2 cellular contexts compared by ENCODE assay signal in the genomic region with DNA sequence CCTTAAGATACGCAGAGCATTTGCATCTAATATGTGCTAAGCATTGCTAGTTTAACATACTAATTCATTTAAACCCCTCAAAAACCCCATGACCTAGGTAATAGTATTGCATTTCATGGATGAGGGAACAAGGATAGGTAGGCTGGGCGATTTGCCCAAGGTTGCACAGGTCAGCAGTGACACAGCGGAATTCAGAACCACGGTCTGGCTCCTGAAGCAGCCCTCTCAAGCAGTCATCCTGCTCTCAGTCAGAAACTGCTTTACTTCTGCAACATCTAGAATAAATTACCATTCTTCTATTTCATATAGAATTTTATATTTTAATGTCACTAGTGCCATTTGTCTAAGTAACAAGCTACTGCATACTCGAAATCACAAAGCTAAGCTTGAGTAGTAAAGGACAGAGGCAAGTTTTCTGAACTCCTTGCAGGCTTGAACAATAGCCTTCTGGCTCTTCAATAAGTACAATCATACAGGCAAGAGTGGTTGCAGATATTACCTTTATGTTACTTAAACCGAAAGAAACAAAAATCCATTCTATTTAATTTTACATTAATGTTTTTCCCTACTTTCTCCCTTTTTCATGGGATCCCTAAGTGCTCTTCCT.
TF ChIP-seq lines count a peak whose summit lies in the region.

No MANE protein-coding gene starts in this region.

TF ChIP-seq in GM23338, 12 proteins besides CTCF, POLR2A, EP300 and RAD21:
- TF ChIP-seq CREB1 (CRISPR knock-in tag; IDR thresholded peaks at IDR 0.05; ENCODE audit: low read depth) (no peak), NANOG (IDR thresholded peaks at IDR 0.05; ENCODE audit: borderline replicate concordance) (no peak), JUNB (IDR thresholded peaks at IDR 0.05; ENCODE audit: unreplicated experiment) (no peak), ZNF114 (CRISPR knock-in tag; IDR thresholded peaks at IDR 0.05) (no peak)
- TF ChIP-seq, protein P1, sequence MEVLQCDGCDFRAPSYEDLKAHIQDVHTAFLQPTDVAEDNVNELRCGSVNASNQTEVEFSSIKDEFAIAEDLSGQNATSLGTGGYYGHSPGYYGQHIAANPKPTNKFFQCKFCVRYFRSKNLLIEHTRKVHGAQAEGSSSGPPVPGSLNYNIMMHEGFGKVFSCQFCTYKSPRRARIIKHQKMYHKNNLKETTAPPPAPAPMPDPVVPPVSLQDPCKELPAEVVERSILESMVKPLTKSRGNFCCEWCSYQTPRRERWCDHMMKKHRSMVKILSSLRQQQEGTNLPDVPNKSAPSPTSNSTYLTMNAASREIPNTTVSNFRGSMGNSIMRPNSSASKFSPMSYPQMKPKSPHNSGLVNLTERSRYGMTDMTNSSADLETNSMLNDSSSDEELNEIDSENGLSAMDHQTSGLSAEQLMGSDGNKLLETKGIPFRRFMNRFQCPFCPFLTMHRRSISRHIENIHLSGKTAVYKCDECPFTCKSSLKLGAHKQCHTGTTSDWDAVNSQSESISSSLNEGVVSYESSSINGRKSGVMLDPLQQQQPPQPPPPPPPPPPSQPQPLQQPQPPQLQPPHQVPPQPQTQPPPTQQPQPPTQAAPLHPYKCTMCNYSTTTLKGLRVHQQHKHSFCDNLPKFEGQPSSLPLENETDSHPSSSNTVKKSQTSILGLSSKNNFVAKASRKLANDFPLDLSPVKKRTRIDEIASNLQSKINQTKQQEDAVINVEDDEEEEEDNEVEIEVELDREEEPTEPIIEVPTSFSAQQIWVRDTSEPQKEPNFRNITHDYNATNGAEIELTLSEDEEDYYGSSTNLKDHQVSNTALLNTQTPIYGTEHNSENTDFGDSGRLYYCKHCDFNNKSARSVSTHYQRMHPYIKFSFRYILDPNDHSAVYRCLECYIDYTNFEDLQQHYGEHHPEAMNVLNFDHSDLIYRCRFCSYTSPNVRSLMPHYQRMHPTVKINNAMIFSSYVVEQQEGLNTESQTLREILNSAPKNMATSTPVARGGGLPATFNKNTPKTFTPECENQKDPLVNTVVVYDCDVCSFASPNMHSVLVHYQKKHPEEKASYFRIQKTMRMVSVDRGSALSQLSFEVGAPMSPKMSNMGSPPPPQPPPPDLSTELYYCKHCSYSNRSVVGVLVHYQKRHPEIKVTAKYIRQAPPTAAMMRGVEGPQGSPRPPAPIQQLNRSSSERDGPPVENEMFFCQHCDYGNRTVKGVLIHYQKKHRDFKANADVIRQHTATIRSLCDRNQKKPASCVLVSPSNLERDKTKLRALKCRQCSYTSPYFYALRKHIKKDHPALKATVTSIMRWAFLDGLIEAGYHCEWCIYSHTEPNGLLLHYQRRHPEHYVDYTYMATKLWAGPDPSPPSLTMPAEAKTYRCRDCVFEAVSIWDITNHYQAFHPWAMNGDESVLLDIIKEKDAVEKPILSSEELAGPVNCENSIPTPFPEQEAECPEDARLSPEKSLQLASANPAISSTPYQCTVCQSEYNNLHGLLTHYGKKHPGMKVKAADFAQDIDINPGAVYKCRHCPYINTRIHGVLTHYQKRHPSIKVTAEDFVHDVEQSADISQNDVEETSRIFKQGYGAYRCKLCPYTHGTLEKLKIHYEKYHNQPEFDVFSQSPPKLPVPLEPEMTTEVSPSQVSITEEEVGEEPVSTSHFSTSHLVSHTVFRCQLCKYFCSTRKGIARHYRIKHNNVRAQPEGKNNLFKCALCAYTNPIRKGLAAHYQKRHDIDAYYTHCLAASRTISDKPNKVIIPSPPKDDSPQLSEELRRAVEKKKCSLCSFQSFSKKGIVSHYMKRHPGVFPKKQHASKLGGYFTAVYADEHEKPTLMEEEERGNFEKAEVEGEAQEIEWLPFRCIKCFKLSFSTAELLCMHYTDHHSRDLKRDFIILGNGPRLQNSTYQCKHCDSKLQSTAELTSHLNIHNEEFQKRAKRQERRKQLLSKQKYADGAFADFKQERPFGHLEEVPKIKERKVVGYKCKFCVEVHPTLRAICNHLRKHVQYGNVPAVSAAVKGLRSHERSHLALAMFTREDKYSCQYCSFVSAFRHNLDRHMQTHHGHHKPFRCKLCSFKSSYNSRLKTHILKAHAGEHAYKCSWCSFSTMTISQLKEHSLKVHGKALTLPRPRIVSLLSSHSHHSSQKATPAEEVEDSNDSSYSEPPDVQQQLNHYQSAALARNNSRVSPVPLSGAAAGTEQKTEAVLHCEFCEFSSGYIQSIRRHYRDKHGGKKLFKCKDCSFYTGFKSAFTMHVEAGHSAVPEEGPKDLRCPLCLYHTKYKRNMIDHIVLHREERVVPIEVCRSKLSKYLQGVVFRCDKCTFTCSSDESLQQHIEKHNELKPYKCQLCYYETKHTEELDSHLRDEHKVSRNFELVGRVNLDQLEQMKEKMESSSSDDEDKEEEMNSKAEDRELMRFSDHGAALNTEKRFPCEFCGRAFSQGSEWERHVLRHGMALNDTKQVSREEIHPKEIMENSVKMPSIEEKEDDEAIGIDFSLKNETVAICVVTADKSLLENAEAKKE (CRISPR knock-in tag; IDR thresholded peaks at IDR 0.05): no peak

TF ChIP-seq in HepG2, 621 proteins besides CTCF, POLR2A, EP300 and RAD21:
- TF ChIP-seq NR2F1 (CRISPR knock-in tag; IDR thresholded peaks at IDR 0.05): peak in 1 of 2 experiments; percentile 52; a peak in 1 of 4 replicates
- TF ChIP-seq MAFK (conservative IDR thresholded peaks at IDR 0.05 in 1 of 2, IDR thresholded peaks at IDR 0.05 in 1 of 2; ENCODE audit: low read length in 2 of 2): peak; percentile 26 to 46; a peak in 3 of 4 replicates
- TF ChIP-seq FOSL2 (CRISPR knock-in tag; IDR thresholded peaks at IDR 0.05): 0 out of 2 replicates have a peak, but pooled peaks have one; percentile 19
- TF ChIP-seq, protein P2, sequence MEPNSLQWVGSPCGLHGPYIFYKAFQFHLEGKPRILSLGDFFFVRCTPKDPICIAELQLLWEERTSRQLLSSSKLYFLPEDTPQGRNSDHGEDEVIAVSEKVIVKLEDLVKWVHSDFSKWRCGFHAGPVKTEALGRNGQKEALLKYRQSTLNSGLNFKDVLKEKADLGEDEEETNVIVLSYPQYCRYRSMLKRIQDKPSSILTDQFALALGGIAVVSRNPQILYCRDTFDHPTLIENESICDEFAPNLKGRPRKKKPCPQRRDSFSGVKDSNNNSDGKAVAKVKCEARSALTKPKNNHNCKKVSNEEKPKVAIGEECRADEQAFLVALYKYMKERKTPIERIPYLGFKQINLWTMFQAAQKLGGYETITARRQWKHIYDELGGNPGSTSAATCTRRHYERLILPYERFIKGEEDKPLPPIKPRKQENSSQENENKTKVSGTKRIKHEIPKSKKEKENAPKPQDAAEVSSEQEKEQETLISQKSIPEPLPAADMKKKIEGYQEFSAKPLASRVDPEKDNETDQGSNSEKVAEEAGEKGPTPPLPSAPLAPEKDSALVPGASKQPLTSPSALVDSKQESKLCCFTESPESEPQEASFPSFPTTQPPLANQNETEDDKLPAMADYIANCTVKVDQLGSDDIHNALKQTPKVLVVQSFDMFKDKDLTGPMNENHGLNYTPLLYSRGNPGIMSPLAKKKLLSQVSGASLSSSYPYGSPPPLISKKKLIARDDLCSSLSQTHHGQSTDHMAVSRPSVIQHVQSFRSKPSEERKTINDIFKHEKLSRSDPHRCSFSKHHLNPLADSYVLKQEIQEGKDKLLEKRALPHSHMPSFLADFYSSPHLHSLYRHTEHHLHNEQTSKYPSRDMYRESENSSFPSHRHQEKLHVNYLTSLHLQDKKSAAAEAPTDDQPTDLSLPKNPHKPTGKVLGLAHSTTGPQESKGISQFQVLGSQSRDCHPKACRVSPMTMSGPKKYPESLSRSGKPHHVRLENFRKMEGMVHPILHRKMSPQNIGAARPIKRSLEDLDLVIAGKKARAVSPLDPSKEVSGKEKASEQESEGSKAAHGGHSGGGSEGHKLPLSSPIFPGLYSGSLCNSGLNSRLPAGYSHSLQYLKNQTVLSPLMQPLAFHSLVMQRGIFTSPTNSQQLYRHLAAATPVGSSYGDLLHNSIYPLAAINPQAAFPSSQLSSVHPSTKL (CRISPR knock-in tag; IDR thresholded peaks at IDR 0.05): peak; percentile 32; the same call in 1 of the 2 replicates
- peak; percentile 40 for TF ChIP-seq CEBPG (CRISPR knock-in tag; IDR thresholded peaks at IDR 0.05)
- no peak for TF ChIP-seq ARNT2 (CRISPR knock-in tag; IDR thresholded peaks at IDR 0.05; ENCODE audit: low read depth)
- TF ChIP-seq ZFYVE20 (CRISPR knock-in tag; IDR thresholded peaks at IDR 0.05; ENCODE audit: borderline replicate concordance, low read depth): no peak
- peak; percentile 57 for TF ChIP-seq MAFF (IDR thresholded peaks at IDR 0.05; ENCODE audit: low read depth, low read length)
- 0 out of 2 replicates have a peak, but pooled peaks have one; percentile 32 for TF ChIP-seq SAP130 (CRISPR knock-in tag; IDR thresholded peaks at IDR 0.05; ENCODE audit: low read depth)
- peak; percentile 89 for TF ChIP-seq NFE2L2 (IDR thresholded peaks at IDR 0.05; ENCODE audit: low read length)
- TF ChIP-seq ZNF251 (CRISPR knock-in tag; IDR thresholded peaks at IDR 0.05): no peak
- peak; percentile 30 for TF ChIP-seq TEAD3 (CRISPR knock-in tag; optimal IDR thresholded peaks at IDR 0.05; ENCODE audit: borderline replicate concordance)
- peak; percentile 92 for TF ChIP-seq NFE2 (CRISPR knock-in tag; IDR thresholded peaks at IDR 0.05)
TF ChIP-seq in HepG2: peak in this region for 10.
